Comparison of ENCODE assay signal across 19 cellular contexts in genomic region chr11:128179049-128179448, GRCh38.
DNase-seq lines count a peak whose midpoint lies in the region; TF ChIP-seq lines count a peak whose summit lies in the region.
"Had no signal": no experiment of that assay in that cellular context is flagged by ENCODE, and none has a peak within 500 bp of the region (broad histone marks: within the 10 kb centered on the region; RNA-seq: fewer than 3 reads in every experiment).

No MANE protein-coding gene starts in this region.

- H3K4me1 ChIP-seq in SJCRH30 (peaks cover 37% of the 10 kb centered on the region), mesendoderm (ENCODE audit: control insufficient read depth, low read depth, low read length) (peaks cover 5% of the 10 kb centered on the region)

- H2BK120ac ChIP-seq in mesendoderm (ENCODE audit: low read depth, low read length): no peak overlapping the region

- no peaks in the 10 kb centered on the region for H3K36me3 Mint-ChIP-seq in progenitor cell of endocrine pancreas (ENCODE audit: insufficient read depth)
- H3K36me3 Mint-ChIP-seq: CD8-positive, alpha-beta T cell had no signal

- no peak overlapping the region for H3K18ac ChIP-seq in mesendoderm (ENCODE audit: low read length)

- H3K4me1 Mint-ChIP-seq in progenitor cell of endocrine pancreas (ENCODE audit: low read depth): no peaks in the 10 kb centered on the region
- H3K4me1 Mint-ChIP-seq: activated B cell treated with CpG ODN at 0.5 μM for 24 hours had no signal

- H3K4me2 ChIP-seq in mesendoderm (ENCODE audit: low read length): no peak overlapping the region

- no peak overlapping the region for H3K9ac ChIP-seq in mesendoderm (ENCODE audit: low read length)

- H3K27me3 ChIP-seq in SJCRH30: no peaks in the 10 kb centered on the region
- no peaks in the 10 kb centered on the region for H3K27me3 ChIP-seq in mesendoderm (ENCODE audit: insufficient read depth, low read length, poor library complexity)

- no peak for TF ChIP-seq CTCF in progenitor cell of endocrine pancreas (IDR thresholded peaks at IDR 0.05; ENCODE audit: unreplicated experiment)

- H3K79me2 ChIP-seq in mesendoderm (ENCODE audit: control insufficient read depth, insufficient read depth, low read length): no peaks in the 10 kb centered on the region

- no peak overlapping the region for H3K56ac ChIP-seq in mesendoderm (ENCODE audit: low read length)

- no peak overlapping the region for H2BK5ac ChIP-seq in mesendoderm (ENCODE audit: low read length)

- no peaks in the 10 kb centered on the region for H3K9me3 ChIP-seq in SJCRH30 (replicated peaks)

- H3K79me1 ChIP-seq in mesendoderm (ENCODE audit: low read length): no peaks in the 10 kb centered on the region

- H3K4me3 ChIP-seq in SJCRH30 (no peak overlapping the region), mesendoderm (ENCODE audit: low read length) (no peak overlapping the region)
- H3K4me3 ChIP-seq: K562 had no signal

- H2BK15ac ChIP-seq in mesendoderm (replicated peaks; ENCODE audit: low read depth): peak overlapping the region; percentile 46

- H3K9me3 Mint-ChIP-seq in progenitor cell of endocrine pancreas (ENCODE audit: low read depth): peaks cover 1% of the 10 kb centered on the region
- H3K9me3 Mint-ChIP-seq: activated B cell treated with CpG ODN at 0.5 μM for 24 hours had no signal

- H3K23ac ChIP-seq in mesendoderm (ENCODE audit: low read length): no peak overlapping the region

- peaks cover 20% of the 10 kb centered on the region for H3K27me3 Mint-ChIP-seq in progenitor cell of endocrine pancreas
- H3K27me3 Mint-ChIP-seq: activated B cell treated with CpG ODN at 0.5 μM for 24 hours had no signal

- no peak overlapping the region for H2AK5ac ChIP-seq in mesendoderm (ENCODE audit: low read length)

- no peak overlapping the region for H4K8ac ChIP-seq in mesendoderm (ENCODE audit: low read depth, low read length)

- H3K36me3 ChIP-seq in SJCRH30: no peaks in the 10 kb centered on the region
- no peaks in the 10 kb centered on the region for H3K36me3 ChIP-seq in mesendoderm (ENCODE audit: control insufficient read depth, insufficient read depth, low read length)

- no peak overlapping the region for H3K4me3 Mint-ChIP-seq in progenitor cell of endocrine pancreas (ENCODE audit: low read depth)
- H3K4me3 Mint-ChIP-seq: activated B cell treated with CpG ODN at 0.5 μM for 24 hours; CD8-positive, alpha-beta T cell; neural crest cell; T-helper 1 cell treated with Interleukin-12 subunit alpha and Interleukin-12 subunit beta and Interleukin-4 antibody, amounts not matched to agents 30 μg/mL and 1 μg/mL, for 36 hours had no signal

- DNase-seq in NCI-H510A treated with DMSO at 0.1 percent for 48 hours (lab: John Stamatoyannopoulos, UW) (peak; percentile 42), NCI-H510A (lab: John Stamatoyannopoulos, UW) (no peak), NCI-H1436 (lab: John Stamatoyannopoulos, UW) (peak; percentile 74), SJCRH30 (peak in 1 of 2 experiments; percentile 28), mesendoderm (no peak), HPDE6-E6E7 (ENCODE audit: extremely low spot score) (no peak), progenitor cell of endocrine pancreas (ENCODE audit: low spot score, unreplicated experiment) (no peak), DMS114 treated with DMSO at 0.1 percent for 48 hours (lab: John Stamatoyannopoulos, UW; ENCODE audit: unreplicated experiment) (no peak)
- DNase-seq: activated B cell treated with CpG ODN at 0.5 μM for 24 hours; activated effector memory CD4-positive, alpha-beta T cell treated with anti-CD3 and anti-CD28 coated beads, Interleukin-2, amount 50 U/mL, for 16 hours; CD8-positive, alpha-beta T cell; GDM1; mammary epithelial cell; stimulated activated CD4-positive, alpha-beta T cell treated with anti-CD3 and anti-CD28 coated beads, Interleukin-12 subunit alpha, Interleukin-12 subunit beta, amount 100 ng/mL, for 4 hours; stimulated activated naive CD4-positive, alpha-beta T cell treated with Interleukin-2 at 50 U/mL for 16 hours had no signal

- no peak overlapping the region for H3K4ac ChIP-seq in mesendoderm (ENCODE audit: low read depth, low read length)

- H3K27ac Mint-ChIP-seq in progenitor cell of endocrine pancreas: no peak overlapping the region
- H3K27ac Mint-ChIP-seq: activated B cell treated with CpG ODN at 0.5 μM for 24 hours; CD8-positive, alpha-beta T cell; T-helper 1 cell treated with Interleukin-12 subunit alpha and Interleukin-12 subunit beta and Interleukin-4 antibody, amounts not matched to agents 30 μg/mL and 1 μg/mL, for 36 hours had no signal

- peak overlapping the region; percentile 31 for H3K27ac ChIP-seq in SJCRH30
- no peak overlapping the region for H3K27ac ChIP-seq in mesendoderm (ENCODE audit: low read depth, low read length)
- H3K27ac ChIP-seq: HL-60 had no signal

- no peak overlapping the region for H4K5ac ChIP-seq in mesendoderm (ENCODE audit: low read length)

- no CpG with 5 or more reads among the region's 2 CpGs for WGBS in mesendoderm (ENCODE audit: extremely low coverage, insufficient coverage, low lambda C conversion rate)

Comparison
In these comparisons a context has a peak if more than half of its experiments do, and no peak if none do; other contexts are left out.
1. DNase-seq: peak in NCI-H510A treated with DMSO at 0.1 percent for 48 hours (single experiment) and NCI-H1436 (single experiment); none in NCI-H510A (single experiment), mesendoderm (single experiment), HPDE6-E6E7 (single experiment), progenitor cell of endocrine pancreas (single experiment) and DMS114 treated with DMSO at 0.1 percent for 48 hours (single experiment).